Comparison of ENCODE assay signal across 19 cellular contexts in the genomic region with DNA sequence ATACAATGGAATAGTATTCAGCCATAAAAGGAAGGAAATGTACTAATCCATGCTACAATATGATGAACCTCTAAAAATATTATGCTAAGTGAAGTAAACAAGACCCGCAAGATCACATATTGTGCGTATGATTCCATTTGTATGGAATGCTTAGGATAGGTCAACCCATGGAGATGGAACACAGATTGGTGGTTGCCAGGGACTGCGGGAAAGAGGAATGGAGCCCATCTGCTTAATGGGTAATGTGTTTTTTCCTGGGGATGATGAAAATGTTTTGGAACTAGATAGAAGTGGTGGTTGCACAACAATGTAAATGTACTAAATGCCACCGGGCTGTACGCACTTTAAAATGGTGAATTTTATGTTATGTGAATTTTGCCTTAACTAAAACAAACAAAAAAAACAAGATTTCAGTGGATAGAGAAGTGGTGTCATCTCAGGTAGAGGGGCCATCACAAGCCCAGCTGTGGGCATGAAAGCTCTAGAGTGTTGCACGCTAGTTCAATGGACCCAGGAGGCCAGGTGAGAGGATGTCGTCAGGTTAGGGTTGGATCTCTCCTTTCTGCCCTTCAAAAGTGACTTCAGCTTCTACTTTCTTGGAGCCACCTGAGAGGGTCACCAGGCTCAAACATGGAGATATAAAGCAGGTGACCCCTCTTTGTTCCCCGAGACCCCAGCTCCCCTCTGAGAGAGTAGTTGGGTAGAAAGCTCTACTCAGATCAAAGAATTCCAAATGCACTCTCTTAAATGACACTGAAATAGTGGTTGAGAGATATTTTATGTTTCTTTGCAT. TPM values are rescaled to one million over a fixed set of nuclear protein-coding genes. Genes with fewer than 3 reads are reported as not detected.
DNase-seq lines count a peak whose midpoint lies in the region; ATAC-seq and TF ChIP-seq lines count a peak whose summit lies in the region.
"Had no signal": no experiment of that assay in that cellular context is flagged by ENCODE, and none has a peak within 500 bp of the region (broad histone marks: within the 10 kb centered on the region; RNA-seq: fewer than 3 reads in every experiment).

No MANE protein-coding gene starts in this region.

- no peak overlapping the region for H3K27ac Mint-ChIP-seq in activated CD4-positive, alpha-beta T cell treated with anti-CD3 and anti-CD28 coated beads, Interleukin-2, amount 10 ng/mL, durations not matched to agents 24 days and 14 days
- H3K27ac Mint-ChIP-seq in activated CD4-positive, alpha-beta T cell treated with anti-CD3 and anti-CD28 coated beads, Interleukin-2, amount 10 ng/mL, durations not matched to agents 7 days and 5 days = no peak overlapping the region
- H3K27ac Mint-ChIP-seq in HFFc6 = no peak overlapping the region
- H3K27ac Mint-ChIP-seq: CD14-positive monocyte, GM23338 had no signal

- H3K9ac ChIP-seq in trophoblast cell (ENCODE audit: low read length) = no peak overlapping the region

- H3K27ac ChIP-seq in trophoblast cell (ENCODE audit: low read depth, low read length) = no peak overlapping the region

- H3K4me3 ChIP-seq in fibroblast of mammary gland (ENCODE audit: control insufficient read depth, low read depth, low read length) (no peak overlapping the region), trophoblast cell (ENCODE audit: low read depth, low read length) (no peak overlapping the region)

- H3K18ac ChIP-seq in trophoblast cell (ENCODE audit: low read length) = no peak overlapping the region

- no peak for ATAC-seq in omental fat pad (ENCODE audit: low FRiP score)
- ATAC-seq: GM23338, PC-3 had no signal

- no peak for TF ChIP-seq CTCF in HFFc6 (IDR thresholded peaks at IDR 0.05)
- no peak for TF ChIP-seq CTCF in fibroblast of mammary gland (conservative IDR thresholded peaks at IDR 0.05; ENCODE audit: control insufficient read depth, insufficient read depth, low read depth, low read length)
- no peak for TF ChIP-seq CTCF in omental fat pad (IDR thresholded peaks at IDR 0.05)

- intact Hi-C loops in activated CD4-positive, alpha-beta T cell treated with anti-CD3 and anti-CD28 coated beads, Interleukin-2, amount 10 ng/mL, durations not matched to agents 24 days and 14 days (cut with micrococcal nuclease) = no loop called here

- DNase-seq in activated CD4-positive, alpha-beta T cell treated with anti-CD3 and anti-CD28 coated beads, Interleukin-2, amount 10 ng/mL, durations not matched to agents 24 days and 14 days = peak; percentile 50
- DNase-seq in activated CD4-positive, alpha-beta T cell treated with anti-CD3 and anti-CD28 coated beads, Interleukin-2, amount 10 ng/mL, durations not matched to agents 7 days and 5 days = no peak
- DNase-seq in HFFc6 (peak; percentile 57), fibroblast of mammary gland (ENCODE audit: low read depth) (peak; percentile 12), trophoblast cell (peak; percentile 84 to 97), omental fat pad (ENCODE audit: low spot score) (no peak), DMS53 (lab: John Stamatoyannopoulos, UW) (no peak), NCI-H2029 (lab: John Stamatoyannopoulos, UW) (no peak)
- DNase-seq: 8988T, COR-L47, GF-D8, KG1, NCI-H1092, NCI-H2107, NCI-H345, NCI-H748 treated with DMSO at 0.1 percent for 48 hours, PC-3 had no signal

- H3K79me1 ChIP-seq in trophoblast cell (ENCODE audit: low read length) = peaks cover 9% of the 10 kb centered on the region

- WGBS in trophoblast cell (ENCODE audit: extremely low coverage, insufficient coverage, insufficient read length) = no CpG with 5 or more reads among the region's 8 CpGs

- no peaks in the 10 kb centered on the region for H3K27me3 ChIP-seq in trophoblast cell (ENCODE audit: insufficient read depth, low read length)

- no peak overlapping the region for H2AFZ ChIP-seq in trophoblast cell (ENCODE audit: insufficient read depth, low read length, poor library complexity)
- H2AFZ ChIP-seq: GM23338 had no signal

- H3K14ac ChIP-seq in trophoblast cell (ENCODE audit: low read length) = peak overlapping the region; percentile 17

- H3K79me2 ChIP-seq in trophoblast cell (ENCODE audit: control insufficient read depth, insufficient read depth, low read length, poor library complexity) = peaks cover 8% of the 10 kb centered on the region

- peak overlapping the region; percentile 7 for H4K8ac ChIP-seq in trophoblast cell (ENCODE audit: low read depth, low read length)

- H4K91ac ChIP-seq in trophoblast cell (ENCODE audit: low read depth, low read length) = peak overlapping the region; percentile 4

- H2BK120ac ChIP-seq in trophoblast cell (ENCODE audit: insufficient read depth, low read length, poor library complexity) = no peak overlapping the region

- no peaks in the 10 kb centered on the region for H3K9me3 Mint-ChIP-seq in activated CD4-positive, alpha-beta T cell treated with anti-CD3 and anti-CD28 coated beads, Interleukin-2, amount 10 ng/mL, durations not matched to agents 24 days and 14 days
- no peaks in the 10 kb centered on the region for H3K9me3 Mint-ChIP-seq in activated CD4-positive, alpha-beta T cell treated with anti-CD3 and anti-CD28 coated beads, Interleukin-2, amount 10 ng/mL, durations not matched to agents 7 days and 5 days
- H3K9me3 Mint-ChIP-seq in HFFc6 = no peaks in the 10 kb centered on the region
- H3K9me3 Mint-ChIP-seq: GM23338 had no signal

- no peak overlapping the region for H2BK12ac ChIP-seq in trophoblast cell (ENCODE audit: low read length)

- no peak overlapping the region for H2BK5ac ChIP-seq in trophoblast cell (ENCODE audit: low read depth, low read length, poor library complexity)

- CTCF ChIA-PET in activated CD4-positive, alpha-beta T cell treated with anti-CD3 and anti-CD28 coated beads, Interleukin-2, amount 10 ng/mL, durations not matched to agents 7 days and 5 days (lab: Charles Lee) = interaction anchor here (1.2 kb wide), 1 partner anchor 8 kb away, joined by 4 read pairs; no protein-coding TSS in a partner anchor

- H3K4me1 Mint-ChIP-seq in activated CD4-positive, alpha-beta T cell treated with anti-CD3 and anti-CD28 coated beads, Interleukin-2, amount 10 ng/mL, durations not matched to agents 24 days and 14 days = peaks cover 6% of the 10 kb centered on the region
- peaks cover 4% of the 10 kb centered on the region for H3K4me1 Mint-ChIP-seq in activated CD4-positive, alpha-beta T cell treated with anti-CD3 and anti-CD28 coated beads, Interleukin-2, amount 10 ng/mL, durations not matched to agents 7 days and 5 days
- H3K4me1 Mint-ChIP-seq in HFFc6 (ENCODE audit: low read depth) = peaks cover 6% of the 10 kb centered on the region; the same call in 1 of the 2 replicates

- H3K27me3 Mint-ChIP-seq in activated CD4-positive, alpha-beta T cell treated with anti-CD3 and anti-CD28 coated beads, Interleukin-2, amount 10 ng/mL, durations not matched to agents 24 days and 14 days = peaks cover 23% of the 10 kb centered on the region
- H3K27me3 Mint-ChIP-seq in activated CD4-positive, alpha-beta T cell treated with anti-CD3 and anti-CD28 coated beads, Interleukin-2, amount 10 ng/mL, durations not matched to agents 7 days and 5 days = peaks cover 24% of the 10 kb centered on the region
- H3K27me3 Mint-ChIP-seq in HFFc6 (ENCODE audit: insufficient read depth) = no peaks in the 10 kb centered on the region; the same call in 1 of the 2 replicates

- peaks cover 8 to 9% of the 10 kb centered on the region in 2 experiments for H3K36me3 ChIP-seq in trophoblast cell (ENCODE audit: control insufficient read depth in 1 of 2, insufficient read depth in 2 of 2, low read length in 2 of 2)

- no peaks in the 10 kb centered on the region for H3K36me3 Mint-ChIP-seq in activated CD4-positive, alpha-beta T cell treated with anti-CD3 and anti-CD28 coated beads, Interleukin-2, amount 10 ng/mL, durations not matched to agents 24 days and 14 days (ENCODE audit: low read depth)
- no peaks in the 10 kb centered on the region for H3K36me3 Mint-ChIP-seq in activated CD4-positive, alpha-beta T cell treated with anti-CD3 and anti-CD28 coated beads, Interleukin-2, amount 10 ng/mL, durations not matched to agents 7 days and 5 days (ENCODE audit: low read depth)
- no peaks in the 10 kb centered on the region for H3K36me3 Mint-ChIP-seq in HFFc6 (ENCODE audit: low read depth)

- no peak overlapping the region for H3K4me3 Mint-ChIP-seq in activated CD4-positive, alpha-beta T cell treated with anti-CD3 and anti-CD28 coated beads, Interleukin-2, amount 10 ng/mL, durations not matched to agents 24 days and 14 days
- H3K4me3 Mint-ChIP-seq in activated CD4-positive, alpha-beta T cell treated with anti-CD3 and anti-CD28 coated beads, Interleukin-2, amount 10 ng/mL, durations not matched to agents 7 days and 5 days = no peak overlapping the region
- no peak overlapping the region for H3K4me3 Mint-ChIP-seq in HFFc6
- H3K4me3 Mint-ChIP-seq: GM23338 had no signal

- H4K12ac ChIP-seq in trophoblast cell (ENCODE audit: low read depth, low read length) = no peak overlapping the region

- H3K4me1 ChIP-seq in trophoblast cell (ENCODE audit: control insufficient read depth in 1 of 2, insufficient read depth in 2 of 2, low read length in 2 of 2) = peaks cover 14 to 16% of the 10 kb centered on the region in 2 experiments

- no peak overlapping the region for H3K23ac ChIP-seq in trophoblast cell (ENCODE audit: low read length)

- H2AK5ac ChIP-seq in trophoblast cell (ENCODE audit: low read length) = no peak overlapping the region

- POLR2A ChIA-PET in activated CD4-positive, alpha-beta T cell treated with anti-CD3 and anti-CD28 coated beads, Interleukin-2, amount 10 ng/mL, durations not matched to agents 7 days and 5 days (lab: Charles Lee) = no interaction called here

- H3K4me2 ChIP-seq in trophoblast cell (ENCODE audit: low read length) = no peak overlapping the region

- no peak overlapping the region for H3K4ac ChIP-seq in trophoblast cell (ENCODE audit: low read depth, low read length)

- peaks cover 4% of the 10 kb centered on the region for H3K9me3 ChIP-seq in trophoblast cell (ENCODE audit: insufficient read depth, low read depth, low read length)

RNA-seq across cellular contexts. Expression of a gene that starts 2.5 kb away (rescaled TPM):
- total RNA-seq in activated CD4-positive, alpha-beta T cell treated with anti-CD3 and anti-CD28 coated beads, Interleukin-2, amount 10 ng/mL, durations not matched to agents 24 days and 14 days = 0.05 TPM in 1 of 2 replicates, not detected in the other
- total RNA-seq in activated CD4-positive, alpha-beta T cell treated with anti-CD3 and anti-CD28 coated beads, Interleukin-2, amount 10 ng/mL, durations not matched to agents 7 days and 5 days = under 1 TPM; 0.73 to 0.79 TPM
- total RNA-seq in HFFc6 (2021; fragmentation: NEBNext Ultra II Directional; extraction: Animal tissue kit (Norgen Biotek cat#: 25700)) = under 1 TPM; 0.08 to 0.50 (median 0.19) TPM
- polyA plus RNA-seq in trophoblast cell (2013) = 37.0 and 40.6 TPM in 2 replicates
- total RNA-seq in omental fat pad = 10 to 100 TPM; 27.4 to 63.0 (median 38.9) TPM

RNA-seq across cellular contexts. Expression of a gene that starts 55.5 kb away (rescaled TPM):
- not detected in 2 replicates for total RNA-seq in activated CD4-positive, alpha-beta T cell treated with anti-CD3 and anti-CD28 coated beads, Interleukin-2, amount 10 ng/mL, durations not matched to agents 24 days and 14 days
- total RNA-seq in activated CD4-positive, alpha-beta T cell treated with anti-CD3 and anti-CD28 coated beads, Interleukin-2, amount 10 ng/mL, durations not matched to agents 7 days and 5 days = not detected
- total RNA-seq in HFFc6 (2021; fragmentation: NEBNext Ultra II Directional; extraction: Animal tissue kit (Norgen Biotek cat#: 25700)) = 1 to 10 TPM; 3.2 to 5.2 (median 3.8) TPM
- 5.5 and 5.6 TPM in 2 replicates for polyA plus RNA-seq in trophoblast cell (2013)
- total RNA-seq in omental fat pad = 10 to 100 TPM; 15.7 to 31.6 (median 26.7) TPM

Comparison
In these comparisons a context has a peak if more than half of its experiments do, and no peak if none do; other contexts are left out.
1. DNase-seq: peak in activated CD4-positive, alpha-beta T cell treated with anti-CD3 and anti-CD28 coated beads, Interleukin-2, amount 10 ng/mL, durations not matched to agents 24 days and 14 days (single experiment), HFFc6 (single experiment), fibroblast of mammary gland (single experiment) and trophoblast cell (2 of 2); none in activated CD4-positive, alpha-beta T cell treated with anti-CD3 and anti-CD28 coated beads, Interleukin-2, amount 10 ng/mL, durations not matched to agents 7 days and 5 days (single experiment), omental fat pad (single experiment), DMS53 (single experiment) and NCI-H2029 (single experiment).
2. RNA of a gene that starts 2.5 kb away (total RNA-seq): 27.4 to 63.0 TPM in omental fat pad; 0.73 to 0.79 TPM in activated CD4-positive, alpha-beta T cell treated with anti-CD3 and anti-CD28 coated beads, Interleukin-2, amount 10 ng/mL, durations not matched to agents 7 days and 5 days, 0.08 to 0.50 TPM in HFFc6 and 0.05 TPM in activated CD4-positive, alpha-beta T cell treated with anti-CD3 and anti-CD28 coated beads, Interleukin-2, amount 10 ng/mL, durations not matched to agents 24 days and 14 days; every median in the first group is over 10 times any median in the second.